In genomic region chr20:46994341-46994740, GRCh38 we compare ENCODE assay signal across 9 cellular contexts.
DNase-seq lines count a peak whose midpoint lies in the region; ATAC-seq and FAIRE-seq lines count a peak whose summit lies in the region.
"Had no signal": no experiment of that assay in that cellular context is flagged by ENCODE, and none has a peak within 500 bp of the region (broad histone marks: within the 10 kb centered on the region; RNA-seq: fewer than 3 reads in every experiment).

No MANE protein-coding gene starts in this region.

- H3K4me2 ChIP-seq in mesendoderm (ENCODE audit: low read length) = no peak overlapping the region

- no peak overlapping the region for H3K4me3 ChIP-seq in SJCRH30
- no peak overlapping the region for H3K4me3 ChIP-seq in mesendoderm (ENCODE audit: low read length)
- H3K4me3 ChIP-seq: cardiac muscle cell had no signal

- H3K27me3 ChIP-seq in SJCRH30 (no peaks in the 10 kb centered on the region), mesendoderm (ENCODE audit: insufficient read depth, low read length, poor library complexity) (no peaks in the 10 kb centered on the region)

- no peak overlapping the region for H3K18ac ChIP-seq in mesendoderm (ENCODE audit: low read length)

- H3K4ac ChIP-seq in mesendoderm (ENCODE audit: low read depth, low read length) = no peak overlapping the region

- DNase-seq in GM18507 (ENCODE audit: extremely low spot score, insufficient read length, low read depth) = peak; percentile 39
- peak; percentile 48 for DNase-seq in activated CD4-positive, CD25-positive, alpha-beta regulatory T cell treated with anti-CD3 and anti-CD28 coated beads, Interleukin-2, amount 50 U/mL, for 72 hours
- DNase-seq in sciatic nerve (ENCODE audit: low spot score) = peak; percentile 33
- no peak for DNase-seq in SJCRH30
- DNase-seq in OCI-M2 (lab: John Stamatoyannopoulos, UW; ENCODE audit: unreplicated experiment) = no peak
- no peak for DNase-seq in mesendoderm
- no peak for DNase-seq in HK-2 (ENCODE audit: unreplicated experiment)

- H3K36me3 ChIP-seq in SJCRH30 (peaks cover 29% of the 10 kb centered on the region), mesendoderm (ENCODE audit: control insufficient read depth, insufficient read depth, low read length) (no peaks in the 10 kb centered on the region)
- H3K36me3 ChIP-seq: cardiac muscle cell had no signal

- no peak overlapping the region for H2BK5ac ChIP-seq in mesendoderm (ENCODE audit: low read length)

- H2BK15ac ChIP-seq in mesendoderm (replicated peaks; ENCODE audit: low read depth) = no peak overlapping the region

- FAIRE-seq in GM18507 (lab: Jason Lieb, UNC) = peak; percentile 85

- no peaks in the 10 kb centered on the region for H3K79me1 ChIP-seq in mesendoderm (ENCODE audit: low read length)

- H4K8ac ChIP-seq in mesendoderm (ENCODE audit: low read depth, low read length) = no peak overlapping the region

- H2BK120ac ChIP-seq in mesendoderm (ENCODE audit: low read depth, low read length) = no peak overlapping the region

- no peaks in the 10 kb centered on the region for H3K9me3 ChIP-seq in SJCRH30 (replicated peaks)

- H3K27ac ChIP-seq in SJCRH30 = no peak overlapping the region
- no peak overlapping the region for H3K27ac ChIP-seq in mesendoderm (ENCODE audit: low read depth, low read length)
- H3K27ac ChIP-seq: cardiac muscle cell had no signal

- H3K79me2 ChIP-seq in mesendoderm (ENCODE audit: control insufficient read depth, insufficient read depth, low read length) = no peaks in the 10 kb centered on the region

- ATAC-seq in HG02588 (IDR thresholded peaks at IDR 0.05; ENCODE audit: unreplicated experiment) (peak; percentile 95), sciatic nerve (no peak)

- no peak overlapping the region for H3K23ac ChIP-seq in mesendoderm (ENCODE audit: low read length)

- H3K56ac ChIP-seq in mesendoderm (ENCODE audit: low read length) = no peak overlapping the region

- no peak overlapping the region for H3K9ac ChIP-seq in mesendoderm (ENCODE audit: low read length)

- H2AK5ac ChIP-seq in mesendoderm (ENCODE audit: low read length) = no peak overlapping the region

- WGBS in mesendoderm (ENCODE audit: extremely low coverage, insufficient coverage, low lambda C conversion rate) = no CpG with 5 or more reads among the region's 5 CpGs

- H3K4me1 ChIP-seq in SJCRH30 (no peaks in the 10 kb centered on the region), mesendoderm (ENCODE audit: control insufficient read depth, low read depth, low read length) (peaks cover 2% of the 10 kb centered on the region)

- H4K5ac ChIP-seq in mesendoderm (ENCODE audit: low read length) = no peak overlapping the region

- intact Hi-C loops in sciatic nerve (cut with DNase I) = no loop called here

Comparison
In these comparisons a context has a peak if more than half of its experiments do, and no peak if none do; other contexts are left out.
1. DNase-seq: peak in GM18507 (single experiment), activated CD4-positive, CD25-positive, alpha-beta regulatory T cell treated with anti-CD3 and anti-CD28 coated beads, Interleukin-2, amount 50 U/mL, for 72 hours (single experiment) and sciatic nerve (single experiment); none in SJCRH30 (0 of 2), OCI-M2 (single experiment), mesendoderm (single experiment) and HK-2 (single experiment).